ENCODE assay signal across 9 cellular contexts in the genomic region with DNA sequence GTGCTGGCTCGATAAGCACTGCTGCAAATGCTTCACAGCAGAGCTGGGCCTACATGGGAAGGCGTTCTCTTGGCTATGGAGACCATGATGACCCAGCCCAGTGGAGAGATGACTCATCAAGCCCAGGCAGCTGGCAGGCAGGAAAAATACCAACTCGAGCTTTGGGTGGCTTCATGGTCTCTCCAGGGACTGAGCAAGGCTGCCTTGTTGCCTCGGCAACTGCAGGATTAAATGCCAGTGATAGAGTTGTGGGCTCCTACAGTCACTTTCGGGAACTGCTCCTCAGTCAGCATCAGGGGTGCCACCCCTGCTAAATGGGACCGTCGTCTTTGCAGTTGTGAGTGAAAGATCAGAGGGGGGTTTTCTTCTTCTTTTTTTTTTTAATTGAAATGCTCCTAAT. TPM values are rescaled to one million over a fixed set of nuclear protein-coding genes. Genes with fewer than 3 reads are reported as not detected.
DNase-seq lines count a peak whose midpoint lies in the region; ATAC-seq, FAIRE-seq and TF ChIP-seq lines count a peak whose summit lies in the region.
"Had no signal": no experiment of that assay in that cellular context is flagged by ENCODE, and none has a peak within 500 bp of the region (broad histone marks: within the 10 kb centered on the region; RNA-seq: fewer than 3 reads in every experiment).

No MANE protein-coding gene starts in this region.

- intact Hi-C loops in K562 (cut with micrococcal nuclease) (no loop called here), spleen (cut with DNase I; ENCODE audit: low total_unique reads) (no loop called here)

- TF ChIP-seq CTCF in K562 (IDR thresholded peaks at IDR 0.05 in 2 of 3, conservative IDR thresholded peaks at IDR 0.05 in 1 of 3; ENCODE audit: insufficient read depth in 2 of 3, low read depth in 1 of 3, low read length in 3 of 3), result no peak
- no peak for TF ChIP-seq CTCF in spleen (IDR thresholded peaks at IDR 0.05 in 8 of 11, conservative IDR thresholded peaks at IDR 0.05 in 3 of 11)

- CTCF ChIA-PET in K562 (lab: Yijun Ruan, JAX; ENCODE audit: low intra/inter-chr PET ratio), result interaction anchor here (0.5 kb wide), 1 partner anchor 192 kb away, joined by 3 read pairs; no protein-coding TSS in a partner anchor

- TF ChIP-seq POLR2A in K562 (conservative IDR thresholded peaks at IDR 0.05), result no peak
- TF ChIP-seq POLR2A in spleen (IDR thresholded peaks at IDR 0.05), result no peak

- H3K4me1 ChIP-seq in K562 (replicated peaks in 1 of 2; ENCODE audit: control insufficient read depth in 2 of 2, insufficient read depth in 2 of 2, low read length in 2 of 2) (no peaks in the 10 kb centered on the region), spleen (peaks cover 0 to 22% (median 11%) of the 10 kb centered on the region in 6 donors)

- peak; percentile 87 for DNase-seq in COLO668 (lab: John Stamatoyannopoulos, UW; ENCODE audit: unreplicated experiment)
- peak; percentile 62 for DNase-seq in NCI-H1092 treated with DMSO at 0.1 percent for 48 hours (lab: John Stamatoyannopoulos, UW)
- no peak for DNase-seq in K562 (ENCODE audit: extremely low read depth in 1 of 4, low spot score in 3 of 4)
- peak; percentile 39 for DNase-seq in middle frontal gyrus (ENCODE audit: extremely low spot score, low spot score)
- DNase-seq in UCSD-AML1 (lab: John Stamatoyannopoulos, UW; ENCODE audit: unreplicated experiment), result no peak
- DNase-seq in stimulated activated CD4-positive, alpha-beta T cell treated with anti-CD3 and anti-CD28 coated beads, Interleukin-4, amount 100 ng/mL, for 4 hours, result no peak
- DNase-seq in spleen, result no peak
- no peak for DNase-seq in GM19239 (ENCODE audit: insufficient read length, low spot score)

- no peak for TF ChIP-seq RAD21 in K562 (CRISPR knock-in tag; conservative IDR thresholded peaks at IDR 0.05 in 1 of 2, IDR thresholded peaks at IDR 0.05 in 1 of 2)

- no peak for TF ChIP-seq EP300 in K562 (IDR thresholded peaks at IDR 0.05; ENCODE audit: low read length)

- no peak for FAIRE-seq in K562 (lab: Jason Lieb, UNC)
- no peak for FAIRE-seq in GM19239 (lab: Jason Lieb, UNC)
- FAIRE-seq: GM18507 had no signal

- no peaks in the 10 kb centered on the region for H3K9me3 ChIP-seq in K562 (replicated peaks; ENCODE audit: control insufficient read depth, insufficient read depth, low read depth, low read length)
- peaks cover 0 to 3% (median 0%) of the 10 kb centered on the region in 8 donors for H3K9me3 ChIP-seq in spleen

- H3K27ac ChIP-seq in K562 (ENCODE audit: extremely low read depth, low read depth, low read length) (no peak overlapping the region), spleen (no peak overlapping the region)

- ATAC-seq in K562, result no peak

- no peak overlapping the region for H3K9ac ChIP-seq in K562 (ENCODE audit: insufficient read depth in 1 of 2, low read depth in 2 of 2, low read length in 2 of 2)

- H3K36me3 ChIP-seq in K562 (ENCODE audit: control insufficient read depth, insufficient read depth, low read length), result no peaks in the 10 kb centered on the region
- no peaks in the 10 kb centered on the region for H3K36me3 ChIP-seq in spleen

- no peaks in the 10 kb centered on the region for H3K79me2 ChIP-seq in K562 (ENCODE audit: control insufficient read depth, insufficient read depth, low read length)

- 0% methylated on average over 7 of the region's 7 CpGs for WGBS in K562 (ENCODE audit: insufficient coverage, low coverage, missing lambda C conversion rate)
- WGBS in spleen, 5 donors, result 80 to 85% (median 85%) methylated on average over 7 of the region's 7 CpGs

- POLR2A ChIA-PET in K562 (lab: Yijun Ruan, JAX), result no interaction called here

- no peak overlapping the region for H2AFZ ChIP-seq in K562 (ENCODE audit: low read depth, low read length)

- no peaks in the 10 kb centered on the region for H3K9me1 ChIP-seq in K562 (ENCODE audit: control insufficient read depth, insufficient read depth, low read length)

- H3K4me3 ChIP-seq in K562 (no peak overlapping the region), spleen (no peak overlapping the region)

- BruUV-seq in K562 (replicated peaks; lab: Mats Ljungman, UMichigan), result no TSS peak

- H3K27me3 ChIP-seq in K562 (ENCODE audit: control insufficient read depth in 2 of 2, insufficient read depth in 2 of 2, low read length in 2 of 2) (peaks cover 9 to 38% of the 10 kb centered on the region in 2 experiments; a peak in 4 of 5 replicates), spleen (replicated peaks in 1 of 7) (peaks cover 0 to 40% (median 0%) of the 10 kb centered on the region in 7 donors)

- H3K4me2 ChIP-seq in K562 (ENCODE audit: insufficient read depth, low read length), result no peak overlapping the region

- in situ Hi-C loops in K562 (cut with MboI), result loop anchor here (10.0 kb wide), 1 partner anchor 1042 kb away; no protein-coding TSS in a partner anchor

- 0 out of 2 replicates have a peak, but pooled peaks cover 3% of the 10 kb centered on the region for H4K20me1 ChIP-seq in K562 (replicated peaks; ENCODE audit: control insufficient read depth, insufficient read depth, low read length)

TF ChIP-seq in K562, 482 proteins besides CTCF, POLR2A, EP300 and RAD21:
- TF ChIP-seq ZSCAN32 (CRISPR knock-in tag; IDR thresholded peaks at IDR 0.05) (no peak), XRCC4 (IDR thresholded peaks at IDR 0.05; ENCODE audit: extremely low read depth, insufficient read depth, insufficient read length) (no peak)
- TF ChIP-seq, protein P1, sequence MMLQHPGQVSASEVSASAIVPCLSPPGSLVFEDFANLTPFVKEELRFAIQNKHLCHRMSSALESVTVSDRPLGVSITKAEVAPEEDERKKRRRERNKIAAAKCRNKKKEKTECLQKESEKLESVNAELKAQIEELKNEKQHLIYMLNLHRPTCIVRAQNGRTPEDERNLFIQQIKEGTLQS (IDR thresholded peaks at IDR 0.05), result peak; percentile 48
- TF ChIP-seq, protein P1 (CRISPR knock-in tag; conservative IDR thresholded peaks at IDR 0.05), result no peak

RNA-seq across cellular contexts. Expression of gene MYZAP, which starts 54.6 kb away (rescaled TPM):
- not detected in 2 replicates for total RNA-seq in K562 (2011; cell fraction: chromatin; rRNA removed; ENCODE audit: low replicate concordance)
- total RNA-seq in K562 (2011; cell fraction: nucleolus; rRNA removed), result not detected in 2 replicates
- not detected in 2 replicates for total RNA-seq in K562 (2011; cell fraction: nucleoplasm; rRNA removed)
- not detected in 2 replicates for total RNA-seq in K562 (2014; rRNA removed)
- not detected in 2 replicates for total RNA-seq in K562 (2014; rRNA removed; fragmentation: Illumina TruSeq; extraction: Trizol)
- not detected in 2 replicates for total RNA-seq in K562 (2015; rRNA removed; fragmentation: Illumina TruSeq; extraction: Trizol)
- not detected in 2 replicates for total RNA-seq in K562 (2021)
- 0.03 TPM in 1 of 2 replicates, not detected in the other for polyA plus RNA-seq in K562 (2011; rRNA removed)
- not detected in 2 replicates for polyA plus RNA-seq in K562 (2011; cell fraction: cytosol; rRNA removed)
- not detected in 2 replicates for polyA plus RNA-seq in K562 (2011; cell fraction: nucleus; rRNA removed)
- polyA plus RNA-seq in K562 (2012), result not detected in 2 replicates
- not detected in 2 replicates for polyA plus RNA-seq in K562 (2014; fragmentation: Illumina TruSeq; extraction: Trizol)
- not detected for polyA plus RNA-seq in K562 (2014; fragmentation: Nextera tagmentation; extraction: Ambion mirVana)
- polyA plus RNA-seq in K562 (2014; rRNA removed), result not detected in 2 replicates
- not detected in 2 replicates for polyA minus RNA-seq in K562 (2011; rRNA and poly(A)+ RNA removed)
- not detected in 2 replicates for polyA minus RNA-seq in K562 (2011; cell fraction: cytosol; rRNA and poly(A)+ RNA removed)
- not detected in 2 replicates for polyA minus RNA-seq in K562 (2011; cell fraction: nucleus; rRNA and poly(A)+ RNA removed)
- 10 to 100 TPM in 6 of 7 donors, 1 to 10 TPM in 1; 9.1 to 26.2 (median 15.0) TPM for total RNA-seq in spleen
- polyA plus RNA-seq in spleen, result 10 to 100 TPM in 1 of 3 donors, 1 to 10 TPM in 2; 4.1 to 15.9 (median 4.1) TPM

Comparison
In these comparisons a context has a peak if more than half of its experiments do, and no peak if none do; other contexts are left out.
1. DNase-seq: peak in COLO668 (single experiment), NCI-H1092 treated with DMSO at 0.1 percent for 48 hours (single experiment) and middle frontal gyrus (single experiment); none in K562 (0 of 4), UCSD-AML1 (single experiment), stimulated activated CD4-positive, alpha-beta T cell treated with anti-CD3 and anti-CD28 coated beads, Interleukin-4, amount 100 ng/mL, for 4 hours (0 of 2), spleen (single experiment) and GM19239 (single experiment).
2. RNA of gene MYZAP, which starts 54.6 kb away (total RNA-seq): 9.1 to 26.2 TPM in spleen; not detected in K562; every median in the first group is over 4 times any median in the second.